25 cellular contexts compared by ENCODE assay signal in genomic region chr14:93688794-93689193, GRCh38.
DNase-seq lines count a peak whose midpoint lies in the region; ATAC-seq lines count a peak whose summit lies in the region.
"Had no signal": no experiment of that assay in that cellular context is flagged by ENCODE, and none has a peak within 500 bp of the region (broad histone marks: within the 10 kb centered on the region; RNA-seq: fewer than 3 reads in every experiment).

No MANE protein-coding gene starts in this region.

- H3K9me3 Mint-ChIP-seq in immature natural killer cell = peaks cover 0 to 2% (median 0%) of the 10 kb centered on the region in 6 donors
- H3K9me3 Mint-ChIP-seq in activated T-helper 17 cell treated with anti-CD3 and anti-CD28 coated beads, Interleukin-2, amount 50 U/mL, for 72 hours = no peaks in the 10 kb centered on the region
- H3K9me3 Mint-ChIP-seq: T-cell had no signal

- DNase-seq in DMS79 (lab: John Stamatoyannopoulos, UW) (peak; percentile 40), left kidney (ENCODE audit: low read depth, low spot score) (peak; percentile 60), NCI-H1417 (lab: John Stamatoyannopoulos, UW) (no peak), immature natural killer cell (no peak), hypothalamus (lab: John Stamatoyannopoulos, UW) (no peak)
- DNase-seq: ACHN; CD4-positive, alpha-beta memory T cell; HFFc6; Karpas-422; MV-4-11; NCI-H1694; NCI-H2081 treated with DMSO at 0.1 percent for 48 hours; NCI-H446 treated with DMSO at 0.1 percent for 48 hours; NCI-H748 treated with DMSO at 0.1 percent for 48 hours; SIG-M5; T-cell had no signal

- H3K9ac ChIP-seq in HUES64 (ENCODE audit: low read depth, low read length) = peak overlapping the region; percentile 67
- H3K9ac ChIP-seq: BLaER1 had no signal

- no peaks in the 10 kb centered on the region for H3K4me1 Mint-ChIP-seq in immature natural killer cell
- H3K4me1 Mint-ChIP-seq in activated T-helper 17 cell treated with anti-CD3 and anti-CD28 coated beads, Interleukin-2, amount 50 U/mL, for 72 hours = no peaks in the 10 kb centered on the region
- H3K4me1 Mint-ChIP-seq: CD4-positive, alpha-beta memory T cell; IgD-negative memory B cell; T-cell had no signal

- H3K27me3 ChIP-seq in HUES64 (ENCODE audit: insufficient read depth, low read length) (no peaks in the 10 kb centered on the region), ectodermal cell (ENCODE audit: control insufficient read depth, insufficient read depth, low read length, poor library complexity, severe bottlenecking) (no peaks in the 10 kb centered on the region)
- H3K27me3 ChIP-seq: BLaER1 had no signal

- H3K27ac Mint-ChIP-seq in immature natural killer cell = no peak overlapping the region
- no peak overlapping the region for H3K27ac Mint-ChIP-seq in activated T-helper 17 cell treated with anti-CD3 and anti-CD28 coated beads, Interleukin-2, amount 50 U/mL, for 72 hours
- H3K27ac Mint-ChIP-seq: CD4-positive, alpha-beta memory T cell; HFFc6; IgD-negative memory B cell; T-cell had no signal

- H3K36me3 ChIP-seq in HUES64 (ENCODE audit: insufficient read depth, low read length) (no peaks in the 10 kb centered on the region), ectodermal cell (ENCODE audit: control insufficient read depth, insufficient read depth, low read length) (no peaks in the 10 kb centered on the region)
- H3K36me3 ChIP-seq: BLaER1 had no signal

- no peaks in the 10 kb centered on the region for H3K36me3 Mint-ChIP-seq in immature natural killer cell
- no peaks in the 10 kb centered on the region for H3K36me3 Mint-ChIP-seq in activated T-helper 17 cell treated with anti-CD3 and anti-CD28 coated beads, Interleukin-2, amount 50 U/mL, for 72 hours (ENCODE audit: low read depth)
- H3K36me3 Mint-ChIP-seq: CD4-positive, alpha-beta memory T cell; IgD-negative memory B cell; T-cell had no signal

- H3K4me1 ChIP-seq in HUES64 (ENCODE audit: insufficient read depth, low read length) (peaks cover 61% of the 10 kb centered on the region), ectodermal cell (ENCODE audit: control insufficient read depth, insufficient read depth, low read length) (peaks cover 42% of the 10 kb centered on the region)
- H3K4me1 ChIP-seq: Caco-2 had no signal

- 62% methylated on average over 5 of the region's 5 CpGs for WGBS in HUES64
- WGBS in ectodermal cell, 2 experiments = 48 to 49% methylated on average over 4 to 5 of the region's 5 CpGs

- H3K27me3 Mint-ChIP-seq in immature natural killer cell (ENCODE audit: low read depth in 3 of 3) = peaks cover 3 to 7% (median 7%) of the 10 kb centered on the region in 3 donors
- H3K27me3 Mint-ChIP-seq in activated T-helper 17 cell treated with anti-CD3 and anti-CD28 coated beads, Interleukin-2, amount 50 U/mL, for 72 hours = peaks cover 43% of the 10 kb centered on the region

- H3K27ac ChIP-seq in HUES64 (ENCODE audit: low read depth, low read length) = peak overlapping the region; percentile 94
- peak overlapping the region; percentile 76 for H3K27ac ChIP-seq in ectodermal cell (ENCODE audit: insufficient read depth, low read depth, low read length, poor library complexity, severe bottlenecking)
- H3K27ac ChIP-seq: 22Rv1, BLaER1, HL-60 had no signal

- H3K4me3 Mint-ChIP-seq in immature natural killer cell = no peak overlapping the region
- H3K4me3 Mint-ChIP-seq in activated T-helper 17 cell treated with anti-CD3 and anti-CD28 coated beads, Interleukin-2, amount 50 U/mL, for 72 hours = no peak overlapping the region
- H3K4me3 Mint-ChIP-seq: CD4-positive, alpha-beta memory T cell; HFFc6; IgD-negative memory B cell; T-cell had no signal

- no peaks in the 10 kb centered on the region for H3K9me3 ChIP-seq in HUES64 (ENCODE audit: insufficient read depth, low read depth, low read length)
- no peaks in the 10 kb centered on the region for H3K9me3 ChIP-seq in ectodermal cell (ENCODE audit: control insufficient read depth, low read length)
- H3K9me3 ChIP-seq: BLaER1, Caco-2 had no signal

- no peak for ATAC-seq in activated T-helper 17 cell treated with anti-CD3 and anti-CD28 coated beads, Interleukin-2, amount 50 U/mL, for 72 hours (replicated peaks)
- ATAC-seq: Panc1, T-cell had no signal

- H3K4me3 ChIP-seq in HUES64 (ENCODE audit: low read length) (peak overlapping the region; percentile 26), ectodermal cell (ENCODE audit: insufficient read depth, low read depth, low read length) (no peak overlapping the region)
- H3K4me3 ChIP-seq: BLaER1 had no signal

Comparison
In these comparisons a context has a peak if more than half of its experiments do, and no peak if none do; other contexts are left out.
1. DNase-seq: peak in DMS79 (single experiment) and left kidney (single experiment); none in NCI-H1417 (0 of 3), immature natural killer cell (0 of 3) and hypothalamus (0 of 51).